In the genomic region with DNA sequence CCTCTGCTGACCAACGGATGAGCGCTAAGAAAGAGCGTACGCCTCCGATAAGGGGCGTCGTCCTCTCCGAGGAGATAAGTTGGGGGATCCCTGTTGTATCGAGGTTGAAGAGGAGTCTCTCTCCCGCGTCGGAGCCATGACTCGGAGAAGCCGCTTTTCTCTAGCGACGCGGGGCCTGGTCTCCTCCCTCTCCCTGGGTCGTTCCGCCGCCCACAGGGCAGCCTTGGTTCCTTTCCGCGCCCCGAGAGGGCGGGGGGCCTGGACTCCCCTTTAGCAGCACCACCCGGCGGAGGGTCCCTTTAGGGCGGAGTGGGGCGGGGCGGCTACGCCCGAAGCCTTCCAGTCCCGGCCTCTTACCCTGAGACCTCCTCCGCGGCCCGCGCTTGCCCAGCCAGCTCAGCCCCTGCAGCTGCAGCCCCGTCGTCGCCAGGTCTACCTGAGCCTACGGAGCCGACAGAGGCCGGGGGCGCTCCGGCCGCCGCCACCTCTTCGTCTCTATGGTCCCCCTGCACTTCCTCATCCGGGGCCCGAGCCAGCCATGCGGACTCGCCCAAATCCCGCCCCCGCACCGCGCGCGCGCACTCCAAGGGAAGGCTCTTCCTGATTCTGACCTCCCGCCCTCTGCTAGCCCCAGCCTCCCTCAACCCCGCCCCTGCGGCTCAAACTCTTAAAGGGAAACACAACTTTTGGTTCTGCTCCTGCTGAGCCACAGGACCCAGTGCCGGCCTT, we compare ENCODE assay signal across 8 cellular contexts. TPM values are rescaled to one million over a fixed set of nuclear protein-coding genes. Genes with fewer than 3 reads are reported as not detected.
DNase-seq lines count a peak whose midpoint lies in the region; ATAC-seq and TF ChIP-seq lines count a peak whose summit lies in the region.

A gene (minus strand): TSS at position 497 of the 729 bp plus-strand sequence. CDS start 11,272 bp downstream, outside the sequence.

- peak; percentile 44 for ATAC-seq in HG02884 (IDR thresholded peaks at IDR 0.05; ENCODE audit: unreplicated experiment)
- peak; percentile 89 to 95 (median 94) for ATAC-seq in heart left ventricle

- peak within 1 kb of the TSS; percentile 73 to 95 (median 89) for H3K27ac ChIP-seq in heart left ventricle
- peak within 1 kb of the TSS; percentile 93 to 99 (median 95) for H3K27ac ChIP-seq in transverse colon

- intact Hi-C loops in T-helper 1 cell treated with Interleukin-12 subunit alpha and Interleukin-12 subunit beta and Interleukin-4 antibody, amounts not matched to agents 30 ng/mL and 1 ng/mL, for 36 hours (cut with micrococcal nuclease), result loop anchor here (1.0 to 5.0 kb wide), 10 partner anchors 73 to 725 kb away; a partner anchor contains a TSS
- intact Hi-C loops in heart left ventricle (cut with DNase I), result loop anchor here in 6 of 10 donors (5.0 to 10.0 kb wide), 8 partner anchors 72 to 402 kb away; a partner anchor contains a TSS
- intact Hi-C loops in transverse colon (cut with DNase I; ENCODE audit: low total_unique reads), result no loop called here

- H3K36me3 ChIP-seq in heart left ventricle, result peaks cover 0 to 12% (median 0%) of the 10 kb centered on the region in 9 donors
- H3K36me3 ChIP-seq in transverse colon, result no peaks in the 10 kb centered on the region

- DNase-seq in NCI-H1694 (lab: John Stamatoyannopoulos, UW), result peak; percentile 86
- peak; percentile 86 for DNase-seq in amniotic epithelial cell (ENCODE audit: low read depth)
- peak; percentile 98 to 99 (median 99) for DNase-seq in heart left ventricle
- DNase-seq in pons (ENCODE audit: low spot score), result peak; percentile 98
- DNase-seq in transverse colon, result peak; percentile 99

- TF ChIP-seq CTCF in heart left ventricle (IDR thresholded peaks at IDR 0.05) (peak in 4 of 12 donors; percentile 12 to 24 (median 18)), transverse colon (IDR thresholded peaks at IDR 0.05) (peak in 2 of 5 experiments; percentile 23 to 24)

- H3K4me3 ChIP-seq in heart left ventricle, result peak within 1 kb of the TSS; percentile 62 to 100 (median 86)
- peak within 1 kb of the TSS; percentile 63 to 100 (median 98) for H3K4me3 ChIP-seq in transverse colon

- H3K9me3 ChIP-seq in heart left ventricle (no peaks in the 10 kb centered on the region), transverse colon (no peaks in the 10 kb centered on the region)

- peaks cover 3 to 54% (median 44%) of the 10 kb centered on the region in 12 donors for H3K4me1 ChIP-seq in heart left ventricle
- H3K4me1 ChIP-seq in transverse colon, result peaks cover 14 to 48% (median 33%) of the 10 kb centered on the region in 4 donors

- no peaks in the 10 kb centered on the region for H3K27me3 ChIP-seq in heart left ventricle
- H3K27me3 ChIP-seq in transverse colon, result no peaks in the 10 kb centered on the region

- peak; percentile 96 for TF ChIP-seq POLR2A in GM15510 (IDR thresholded peaks at IDR 0.05; ENCODE audit: borderline replicate concordance, extremely low read depth, insufficient read length)
- peak in 1 of 2 donors; percentile 84 for TF ChIP-seq POLR2A in heart left ventricle (IDR thresholded peaks at IDR 0.05)
- TF ChIP-seq POLR2A in transverse colon (IDR thresholded peaks at IDR 0.05), result peak; percentile 94

- 0% methylated on average over 22 to 62 of the region's 62 CpGs for WGBS in heart left ventricle, 4 donors
- 0% methylated on average over 51 of the region's 62 CpGs; no CpG with 5 or more reads in 1 of the 2 donors for WGBS in transverse colon (ENCODE audit: low coverage in 1 of 2), 2 donors

- no peak for TF ChIP-seq EP300 in transverse colon (IDR thresholded peaks at IDR 0.05; ENCODE audit: low read depth)

- in situ Hi-C loops in transverse colon (cut with MboI; ENCODE audit: low pct_ligation_motif_present in 1 of 4, low pct_unique_long_range_greater_than_20kb in 1 of 4, low sequenced_read_pairs in 3 of 4), result loop anchor here in 2 of 4 donors (10.0 kb wide), 2 partner anchors 75 to 85 kb away; a partner anchor contains a TSS

RNA-seq across cellular contexts. Expression of the gene that starts here (rescaled TPM):
- 68.4 and 71.8 TPM in 2 replicates for total RNA-seq in T-helper 1 cell treated with Interleukin-12 subunit alpha and Interleukin-12 subunit beta and Interleukin-4 antibody, amounts not matched to agents 30 ng/mL and 1 ng/mL, for 36 hours
- total RNA-seq in heart left ventricle (10 to 100 TPM in 8 of 9 donors, 1 to 10 TPM in 1; 6.6 to 29.1 (median 15.1) TPM), transverse colon (10 to 100 TPM; 37.0 to 53.7 (median 49.2) TPM)
- 1 to 10 TPM; 4.3 to 8.0 TPM for polyA plus RNA-seq in heart left ventricle

Comparison
In these comparisons a context has a peak if more than half of its experiments do, and no peak if none do; other contexts are left out.
1. Peak in every context shown above with its lines: DNase-seq, ATAC-seq, H3K4me3 ChIP-seq and H3K27ac ChIP-seq.